ENCODE assay signal across 8 cellular contexts in genomic region chr2:45169339-45170190, GRCh38.
DNase-seq lines count a peak whose midpoint lies in the region; ATAC-seq and TF ChIP-seq lines count a peak whose summit lies in the region.

No MANE protein-coding gene starts in this region.

- H3K27ac Mint-ChIP-seq in activated naive CD4-positive, alpha-beta T cell treated with anti-CD3 and anti-CD28 coated beads for 36 hours = no peak overlapping the region
- H3K27ac Mint-ChIP-seq in T-helper 17 cell = no peak overlapping the region

- H3K27ac ChIP-seq in foreskin keratinocyte = no peak overlapping the region
- H3K27ac ChIP-seq in SJCRH30 = no peak overlapping the region

- ATAC-seq in T-helper 17 cell (no peak), foreskin keratinocyte (peak; percentile 45)

- H3K27me3 Mint-ChIP-seq in activated naive CD4-positive, alpha-beta T cell treated with anti-CD3 and anti-CD28 coated beads for 36 hours (ENCODE audit: low read depth) = peaks cover 59% of the 10 kb centered on the region
- H3K27me3 Mint-ChIP-seq in T-helper 17 cell = peaks cover 64% of the 10 kb centered on the region

- no peaks in the 10 kb centered on the region for H3K9me3 Mint-ChIP-seq in activated naive CD4-positive, alpha-beta T cell treated with anti-CD3 and anti-CD28 coated beads for 36 hours

- peak overlapping the region; percentile 62 for H3K4me3 Mint-ChIP-seq in activated naive CD4-positive, alpha-beta T cell treated with anti-CD3 and anti-CD28 coated beads for 36 hours
- peak overlapping the region; percentile 39 for H3K4me3 Mint-ChIP-seq in T-helper 17 cell

- DNase-seq in activated naive CD4-positive, alpha-beta T cell treated with anti-CD3 and anti-CD28 coated beads for 36 hours = peak; percentile 9
- no peak for DNase-seq in activated naive CD4-positive, alpha-beta T cell treated with anti-CD3 and anti-CD28 coated beads, Interleukin-2, amount 50 U/mL, for 16 hours
- no peak for DNase-seq in T-helper 17 cell
- peak in 1 of 2 donors; percentile 33 for DNase-seq in foreskin keratinocyte
- peak; percentile 79 for DNase-seq in retina
- no peak for DNase-seq in ureter (ENCODE audit: low spot score)
- DNase-seq in epidermal melanocyte (ENCODE audit: insufficient read length, low spot score) = no peak
- no peak for DNase-seq in SJCRH30

- CTCF ChIA-PET in activated naive CD4-positive, alpha-beta T cell treated with anti-CD3 and anti-CD28 coated beads for 36 hours (lab: Charles Lee) = no interaction called here

- intact Hi-C loops in activated naive CD4-positive, alpha-beta T cell treated with anti-CD3 and anti-CD28 coated beads for 36 hours (cut with micrococcal nuclease) = loop anchor here (1.0 to 10.0 kb wide), 3 partner anchors 165 to 445 kb away; partner anchors contain the start of gene SRBD1

- no peak for TF ChIP-seq CTCF in foreskin keratinocyte (conservative IDR thresholded peaks at IDR 0.05)

- H3K27me3 ChIP-seq in foreskin keratinocyte (peaks cover 84% of the 10 kb centered on the region), SJCRH30 (no peaks in the 10 kb centered on the region)

- H3K4me1 Mint-ChIP-seq in activated naive CD4-positive, alpha-beta T cell treated with anti-CD3 and anti-CD28 coated beads for 36 hours (ENCODE audit: low read depth) = peaks cover 10% of the 10 kb centered on the region
- H3K4me1 Mint-ChIP-seq in T-helper 17 cell = peaks cover 2% of the 10 kb centered on the region

- no peak overlapping the region for H3K4me3 ChIP-seq in SJCRH30

- H3K4me1 ChIP-seq in foreskin keratinocyte (no peaks in the 10 kb centered on the region), SJCRH30 (no peaks in the 10 kb centered on the region)

- H3K36me3 ChIP-seq in SJCRH30 = no peaks in the 10 kb centered on the region

- no peaks in the 10 kb centered on the region for H3K36me3 Mint-ChIP-seq in activated naive CD4-positive, alpha-beta T cell treated with anti-CD3 and anti-CD28 coated beads for 36 hours (ENCODE audit: low read depth)
- no peaks in the 10 kb centered on the region for H3K36me3 Mint-ChIP-seq in T-helper 17 cell (ENCODE audit: low read depth)

- H3K9me3 ChIP-seq in T-helper 17 cell (ENCODE audit: control insufficient read depth, low read length, poor library complexity, severe bottlenecking) (no peaks in the 10 kb centered on the region), SJCRH30 (replicated peaks) (no peaks in the 10 kb centered on the region)

Comparison
In these comparisons a context has a peak if more than half of its experiments do, and no peak if none do; other contexts are left out.
1. DNase-seq: peak in activated naive CD4-positive, alpha-beta T cell treated with anti-CD3 and anti-CD28 coated beads for 36 hours (single experiment) and retina (single experiment); none in activated naive CD4-positive, alpha-beta T cell treated with anti-CD3 and anti-CD28 coated beads, Interleukin-2, amount 50 U/mL, for 16 hours (single experiment), T-helper 17 cell (0 of 3), ureter (single experiment), epidermal melanocyte (single experiment) and SJCRH30 (0 of 2).